8 cellular contexts compared by ENCODE assay signal in the genomic region with DNA sequence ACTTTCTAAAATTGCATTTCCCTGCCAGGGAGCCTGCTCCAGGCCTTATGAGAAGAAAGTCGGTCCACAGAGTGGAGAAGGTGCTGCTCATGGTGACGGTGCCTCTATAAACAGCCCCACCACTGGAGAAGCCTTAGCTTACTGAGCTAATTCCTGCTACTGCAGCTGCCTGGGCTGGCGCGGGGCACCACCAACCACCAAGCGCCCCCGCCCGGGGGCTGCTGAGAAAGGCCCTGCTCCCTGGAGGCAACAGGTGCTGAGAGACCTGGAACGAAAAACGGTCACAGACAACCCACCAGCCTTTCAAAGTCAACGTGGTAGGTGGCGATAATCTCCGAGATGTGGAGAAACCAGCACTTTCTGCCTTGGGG. TPM values are rescaled to one million over a fixed set of nuclear protein-coding genes. Genes with fewer than 3 reads are reported as not detected.
DNase-seq lines count a peak whose midpoint lies in the region; ATAC-seq and TF ChIP-seq lines count a peak whose summit lies in the region.

No MANE protein-coding gene starts in this region.

- peak overlapping the region; percentile 100 for H3K4me3 Mint-ChIP-seq in H9

- peaks cover 35 to 46% of the 10 kb centered on the region in 2 experiments for H3K4me1 Mint-ChIP-seq in H9

- H3K18ac ChIP-seq in H9 (ENCODE audit: insufficient read length, low read depth, low read length), result no peak overlapping the region

- H4K20me1 ChIP-seq in H9 (ENCODE audit: control insufficient read depth, insufficient read depth, insufficient read length) (no peaks in the 10 kb centered on the region), fibroblast of lung (ENCODE audit: control insufficient read depth, extremely low read depth, insufficient read depth, low read length) (no peaks in the 10 kb centered on the region)

- no peak overlapping the region for H3K23ac ChIP-seq in H9 (ENCODE audit: insufficient read length, low read depth, low read length)

- no peaks in the 10 kb centered on the region for H3K36me3 ChIP-seq in fibroblast of lung (ENCODE audit: control insufficient read depth, insufficient read depth, low read length)
- H3K36me3 ChIP-seq in skeletal muscle tissue (ENCODE audit: control insufficient read depth in 3 of 3, insufficient read depth in 3 of 3, low read length in 3 of 3), result peaks cover 0 to 5% (median under 1%) of the 10 kb centered on the region in 3 donors

- no peak overlapping the region for H2AK5ac ChIP-seq in H9 (ENCODE audit: insufficient read length, low read length)

- H3K9ac ChIP-seq in H9 (ENCODE audit: extremely low read depth, insufficient read length, low read length) (peak overlapping the region; percentile 34), fibroblast of lung (ENCODE audit: insufficient read depth, low read length) (peak overlapping the region; percentile 30), skeletal muscle tissue (ENCODE audit: low read depth in 1 of 3, low read length in 3 of 3) (peak overlapping the region; percentile 73 to 81 (median 75))

- no peak overlapping the region for H4K5ac ChIP-seq in H9 (ENCODE audit: insufficient read length, low read depth, low read length)

- peaks cover 18% of the 10 kb centered on the region for H3K23me2 ChIP-seq in H9 (ENCODE audit: insufficient read length, low read depth, low read length, poor library complexity, severe bottlenecking)

- H3K9me3 Mint-ChIP-seq in H9, result peaks cover 4 to 5% of the 10 kb centered on the region in 2 experiments; a peak in 3 of 5 replicates

- H3T11ph ChIP-seq in H9 (ENCODE audit: low read length), result no peak overlapping the region

- no peak overlapping the region for H2BK15ac ChIP-seq in H9 (ENCODE audit: low read depth, low read length)

- H2AFZ ChIP-seq in H9 (ENCODE audit: low read length) (no peak overlapping the region), fibroblast of lung (ENCODE audit: low read length) (no peak overlapping the region)

- H3K27me3 ChIP-seq in AG04450 (ENCODE audit: control insufficient read depth, insufficient read depth, low read length) (no peaks in the 10 kb centered on the region), H9 (ENCODE audit: insufficient read depth, low read length) (no peaks in the 10 kb centered on the region), fibroblast of lung (ENCODE audit: control insufficient read depth, insufficient read depth, low read length) (no peaks in the 10 kb centered on the region), skeletal muscle tissue (ENCODE audit: control insufficient read depth in 3 of 3, insufficient read depth in 3 of 3, low read length in 3 of 3) (no peaks in the 10 kb centered on the region)

- peaks cover 5% of the 10 kb centered on the region for H3K79me1 ChIP-seq in H9 (ENCODE audit: insufficient read depth, low read depth, low read length, poor library complexity, severe bottlenecking)

- H3K4me1 ChIP-seq in H9 (ENCODE audit: insufficient read depth, low read length) (peaks cover 4% of the 10 kb centered on the region; the same call in 1 of the 2 replicates), fibroblast of lung (ENCODE audit: control insufficient read depth, extremely low read depth, insufficient read depth, low read length) (peaks cover 17% of the 10 kb centered on the region), skeletal muscle tissue (ENCODE audit: control insufficient read depth in 3 of 3, insufficient read depth in 3 of 3, low read length in 3 of 3) (peaks cover 57 to 67% (median 59%) of the 10 kb centered on the region in 3 donors)

- peaks cover 50% of the 10 kb centered on the region; the same call in 1 of the 2 replicates for H3K79me2 ChIP-seq in H9 (ENCODE audit: insufficient read depth, low read length)
- peaks cover 71% of the 10 kb centered on the region for H3K79me2 ChIP-seq in fibroblast of lung (ENCODE audit: control insufficient read depth, insufficient read depth, low read length)

- H3K4me2 ChIP-seq in H9 (ENCODE audit: insufficient read depth, insufficient read length, low read length), result peak overlapping the region; percentile 80
- H3K4me2 ChIP-seq in fibroblast of lung (ENCODE audit: extremely low read depth, insufficient read depth, low read length), result peak overlapping the region; percentile 87

- H3K27me3 Mint-ChIP-seq in H9 (ENCODE audit: low read depth), result no peaks in the 10 kb centered on the region

- no peak overlapping the region for H4K91ac ChIP-seq in H9 (ENCODE audit: insufficient read length, low read depth, low read length)

- H3K27ac ChIP-seq in AG04450 (ENCODE audit: low read depth, low read length), result peak overlapping the region; percentile 31
- H3K27ac ChIP-seq in H9 (ENCODE audit: insufficient read length, low read depth, low read length), result no peak overlapping the region
- no peak overlapping the region for H3K27ac ChIP-seq in fibroblast of lung (ENCODE audit: insufficient read depth, low read length)
- H3K27ac ChIP-seq in skeletal muscle tissue (ENCODE audit: low read depth, low read length), result peak overlapping the region; percentile 83

- H2BK20ac ChIP-seq in H9 (ENCODE audit: low read depth, low read length, poor library complexity, severe bottlenecking), result no peak overlapping the region

- H4K8ac ChIP-seq in H9 (replicated peaks; ENCODE audit: insufficient read length, low read depth, low read length), result no peak overlapping the region

- ATAC-seq in HG02885 (IDR thresholded peaks at IDR 0.05; ENCODE audit: poor library complexity, unreplicated experiment), result no peak

- H3K9me3 ChIP-seq in AG04450 (ENCODE audit: control insufficient read depth, insufficient read depth, low read length) (no peaks in the 10 kb centered on the region; the same call in 1 of the 2 replicates), H9 (ENCODE audit: control insufficient read depth, low read depth, low read length) (no peaks in the 10 kb centered on the region), fibroblast of lung (ENCODE audit: control insufficient read depth, insufficient read depth, low read depth, low read length) (no peaks in the 10 kb centered on the region), skeletal muscle tissue (ENCODE audit: control insufficient read depth in 3 of 3, low read length in 3 of 3) (no peaks in the 10 kb centered on the region)

- no peak overlapping the region for H2BK5ac ChIP-seq in H9 (ENCODE audit: insufficient read length, low read length)

- H3K4me3 ChIP-seq in AG04450 (ENCODE audit: low read depth, low read length) (peak overlapping the region; percentile 83), fibroblast of lung (replicated peaks in 1 of 4; ENCODE audit: control extremely low read depth in 1 of 4, insufficient read depth in 1 of 4, low read depth in 3 of 4, low read length in 4 of 4) (peak overlapping the region; percentile 57 to 81 (median 61)), skeletal muscle tissue (ENCODE audit: low read length in 3 of 3) (peak overlapping the region; percentile 88 to 93 (median 89))

- no peak overlapping the region for H3K56ac ChIP-seq in H9 (ENCODE audit: insufficient read length, low read depth, low read length)

- no peak overlapping the region; the same call in 1 of the 2 replicates for H3K14ac ChIP-seq in H9 (ENCODE audit: insufficient read depth, low read length)

- no peak overlapping the region for H2BK120ac ChIP-seq in H9 (ENCODE audit: low read depth, low read length, poor library complexity, severe bottlenecking)

- no peak overlapping the region for H3K4ac ChIP-seq in H9 (ENCODE audit: low read depth, low read length)

- H3K27ac Mint-ChIP-seq in H9, result no peak overlapping the region; a peak in 2 of 7 replicates

- no CpG with 5 or more reads among the region's 12 CpGs for WGBS in H9 (ENCODE audit: extremely low coverage, insufficient read length, low lambda C conversion rate)

- H3K36me3 Mint-ChIP-seq in H9 (ENCODE audit: insufficient read depth in 1 of 3, low read depth in 3 of 3), result peaks cover 18 to 38% (median 20%) of the 10 kb centered on the region in 3 experiments

- TF ChIP-seq CTCF in AG04450 (IDR thresholded peaks at IDR 0.05; ENCODE audit: low read depth, low read length) (0 out of 2 replicates have a peak, but pooled peaks have one; percentile 4), H9 (conservative IDR thresholded peaks at IDR 0.05) (peak; percentile 18; the same call in 1 of the 3 replicates), fibroblast of lung (conservative IDR thresholded peaks at IDR 0.05 in 1 of 2, IDR thresholded peaks at IDR 0.05 in 1 of 2; ENCODE audit: low read depth in 1 of 2, low read length in 2 of 2) (no peak)

- CTCF ChIA-PET in AG04450 (lab: Charles Lee), result interaction anchor here (1.2 to 1.3 kb wide), 2 partner anchors 22 kb away, joined by 4 to 7 read pairs; no protein-coding TSS in a partner anchor

- H2BK12ac ChIP-seq in H9 (ENCODE audit: insufficient read length, low read depth, low read length), result no peak overlapping the region

- POLR2A ChIA-PET in AG04450 (lab: Yijun Ruan, JAX), result no interaction called here

- DNase-seq in AG04450 (ENCODE audit: low read depth, low spot score) (no peak), H9 (no peak), fibroblast of lung (ENCODE audit: low read depth in 2 of 2) (peak in 1 of 2 donors; percentile 29), C1 segment of cervical spinal cord (lab: John Stamatoyannopoulos, UW) (no peak), NCI-H69 (lab: John Stamatoyannopoulos, UW) (no peak)
- peak; percentile 24 for DNase-seq in activated CD4-positive, alpha-beta T cell treated with anti-CD3 and anti-CD28 coated beads for 1 hour

RNA-seq across cellular contexts. Expression of a gene that starts 2.9 kb away (rescaled TPM):
- polyA plus RNA-seq in AG04450 (2011; rRNA removed) (2.7 and 5.8 TPM in 2 replicates), fibroblast of lung (3.0 and 6.7 TPM in 2 replicates)
- 17.9 and 26.6 TPM in 2 replicates for polyA minus RNA-seq in AG04450 (2011; rRNA and poly(A)+ RNA removed)
- total RNA-seq in H9 (2021) (137 and 144 TPM in 2 replicates), fibroblast of lung (7.4 and 10.2 TPM in 2 replicates), skeletal muscle tissue (9.4 TPM)
- 19.1 and 29.3 TPM in 2 replicates for polyA plus RNA-seq in fibroblast of lung (2012)
- polyA minus RNA-seq in fibroblast of lung (ENCODE audit: low replicate concordance), result 142 and 144 TPM in 2 replicates

RNA-seq across cellular contexts. Expression of a gene that starts 3.8 kb away (rescaled TPM):
- polyA plus RNA-seq in AG04450 (2011; rRNA removed), result 3.2 and 3.9 TPM in 2 replicates
- polyA minus RNA-seq in AG04450 (2011; rRNA and poly(A)+ RNA removed), result 2.2 and 2.6 TPM in 2 replicates
- total RNA-seq in H9 (2021), result 1.9 and 2.7 TPM in 2 replicates
- total RNA-seq in fibroblast of lung, result 6.4 and 8.3 TPM in 2 replicates
- polyA plus RNA-seq in fibroblast of lung, result 4.6 and 4.7 TPM in 2 replicates
- polyA plus RNA-seq in fibroblast of lung (2012), result 4.9 and 5.9 TPM in 2 replicates
- polyA minus RNA-seq in fibroblast of lung (ENCODE audit: low replicate concordance), result 7.4 and 8.6 TPM in 2 replicates
- total RNA-seq in skeletal muscle tissue, result 2.1 TPM

RNA-seq across cellular contexts. Expression of a gene that starts 24.3 kb away (rescaled TPM):
- polyA plus RNA-seq in AG04450 (2011; rRNA removed) (0.14 and 0.16 TPM in 2 replicates), fibroblast of lung (0.90 and 0.92 TPM in 2 replicates)
- polyA minus RNA-seq in AG04450 (2011; rRNA and poly(A)+ RNA removed), result 0.18 TPM in 1 of 2 replicates, not detected in the other
- total RNA-seq in H9 (2021) (7.1 and 8.4 TPM in 2 replicates), fibroblast of lung (5.4 and 8.8 TPM in 2 replicates), skeletal muscle tissue (5.7 TPM)
- polyA plus RNA-seq in fibroblast of lung (2012), result 0.69 and 1.1 TPM in 2 replicates
- not detected in 2 replicates for polyA minus RNA-seq in fibroblast of lung (ENCODE audit: low replicate concordance)

RNA-seq across cellular contexts. Expression of a gene that starts 33.9 kb away (rescaled TPM):
- 42.9 and 63.4 TPM in 2 replicates for polyA plus RNA-seq in AG04450 (2011; rRNA removed)
- polyA minus RNA-seq in AG04450 (2011; rRNA and poly(A)+ RNA removed), result 43.7 and 49.1 TPM in 2 replicates
- 101 and 103 TPM in 2 replicates for total RNA-seq in H9 (2021)
- 31.6 and 37.0 TPM in 2 replicates for total RNA-seq in fibroblast of lung
- 66.2 and 115 TPM in 2 replicates for polyA plus RNA-seq in fibroblast of lung
- polyA plus RNA-seq in fibroblast of lung (2012), result 91.6 and 161 TPM in 2 replicates
- 84.9 and 137 TPM in 2 replicates for polyA minus RNA-seq in fibroblast of lung (ENCODE audit: low replicate concordance)
- 13.6 TPM for total RNA-seq in skeletal muscle tissue

RNA-seq across cellular contexts. Expression of a gene that starts 42.7 kb away (rescaled TPM):
- polyA plus RNA-seq in AG04450 (2011; rRNA removed), result 0.12 and 0.16 TPM in 2 replicates
- polyA minus RNA-seq in AG04450 (2011; rRNA and poly(A)+ RNA removed), result 0.69 TPM in 1 of 2 replicates, not detected in the other
- total RNA-seq in H9 (2021), result 37.8 and 40.6 TPM in 2 replicates
- total RNA-seq in fibroblast of lung, result 1.3 and 1.5 TPM in 2 replicates
- 0.12 and 0.51 TPM in 2 replicates for polyA plus RNA-seq in fibroblast of lung
- polyA plus RNA-seq in fibroblast of lung (2012), result 0.43 and 0.71 TPM in 2 replicates
- 1.5 and 12.4 TPM in 2 replicates for polyA minus RNA-seq in fibroblast of lung (ENCODE audit: low replicate concordance)
- total RNA-seq in skeletal muscle tissue, result 25.1 TPM

Comparison
In these comparisons a context has a peak if more than half of its experiments do, and no peak if none do; other contexts are left out.
1. H3K27ac ChIP-seq: peak in AG04450 (single experiment) and skeletal muscle tissue (single experiment); none in H9 (single experiment) and fibroblast of lung (single experiment).
2. CTCF ChIP-seq: peak in AG04450 (single experiment) and H9 (single experiment); none in fibroblast of lung (0 of 2).
3. RNA of a gene that starts 2.9 kb away (total RNA-seq): 137 to 144 TPM in H9; 7.4 to 10.2 TPM in fibroblast of lung and 9.4 TPM in skeletal muscle tissue (single experiment); every median in the first group is over 10 times any median in the second.
4. Peak in every context shown above with its lines, with median percentiles within 50 percentile points of each other: H3K4me3 ChIP-seq and H3K9ac ChIP-seq.